Comparison of ENCODE assay signal across 1 cellular context in genomic region chr3:60514866-60515265, GRCh38.
TF ChIP-seq lines count a peak whose summit lies in the region.

No MANE protein-coding gene starts in this region.

TF ChIP-seq in HEK293, 187 proteins besides CTCF, POLR2A, EP300 and RAD21 (continued from another document):
- no peak for TF ChIP-seq INSM2 (tag by site-specific recombination; IDR thresholded peaks at IDR 0.05)
- no peak for TF ChIP-seq ZNF664 (tag by site-specific recombination; IDR thresholded peaks at IDR 0.05)
- no peak for TF ChIP-seq ZNF558 (tag by site-specific recombination; IDR thresholded peaks at IDR 0.05)
- TF ChIP-seq ZNF747 (tag by site-specific recombination; IDR thresholded peaks at IDR 0.05), result no peak
